27 cellular contexts compared by ENCODE assay signal in the genomic region with DNA sequence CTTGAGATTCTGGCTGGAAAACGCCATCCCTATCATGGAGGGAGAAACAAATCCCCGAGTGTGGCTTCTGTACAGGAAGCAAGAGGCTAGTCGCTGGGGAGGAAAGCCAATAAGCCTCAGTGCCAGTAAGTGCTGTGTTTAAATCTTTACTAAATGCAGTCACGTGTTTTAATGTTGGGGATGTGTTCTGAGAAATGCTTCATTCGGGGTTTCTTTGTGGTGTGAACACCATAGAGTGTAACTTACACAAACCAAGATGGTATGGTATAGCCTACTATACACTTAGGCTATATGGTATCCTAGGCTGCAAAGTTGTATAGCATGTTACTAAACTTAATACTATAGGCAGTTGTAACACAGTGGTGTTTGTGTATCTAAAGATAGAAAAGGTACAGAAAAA.
"Had no signal": no experiment of that assay in that cellular context is flagged by ENCODE, and none has a peak within 500 bp of the region (broad histone marks: within the 10 kb centered on the region; RNA-seq: fewer than 3 reads in every experiment).

No MANE protein-coding gene starts in this region.

- ATAC-seq: Right ventricle myocardium inferior, T-cell had no signal

- H3K9ac ChIP-seq: KMS-11 had no signal

- H3K36me3 Mint-ChIP-seq: activated CD4-positive, alpha-beta memory T cell treated with anti-CD3 and anti-CD28 coated beads for 36 hours; activated naive CD4-positive, alpha-beta T cell treated with anti-CD3 and anti-CD28 coated beads, Interleukin-2, amount 10 ng/mL, durations not matched to agents 7 days and 5 days; T-cell had no signal

- H3K4me1 ChIP-seq: breast epithelium had no signal

- DNase-seq: activated CD4-positive, alpha-beta memory T cell treated with anti-CD3 and anti-CD28 coated beads for 36 hours; activated CD4-positive, alpha-beta T cell treated with anti-CD3 and anti-CD28 coated beads, Interleukin-2, amount 10 ng/mL, durations not matched to agents 7 days and 5 days; activated CD4-positive, CD25-positive, alpha-beta regulatory T cell; activated gamma-delta T cell treated with Interleukin-2 at 50 U/mL for 16 hours; activated naive CD4-positive, alpha-beta T cell treated with anti-CD3 and anti-CD28 coated beads, Interleukin-2, amount 10 ng/mL, durations not matched to agents 7 days and 5 days; activated T-cell treated with anti-CD3 and anti-CD28 coated beads, Interleukin-2, amount 50 U/mL, for 24 hours; aorta; caudate nucleus; NCI-H1092; NCI-H1417; NCI-H1694; NCI-H2029; NCI-H2107; NCI-H2171 treated with DMSO at 0.1 percent for 48 hours; NCI-H226; NCI-H510A; NCI-H526 treated with DMSO at 0.1 percent for 48 hours; NCI-H82; T-cell; T-helper 2 cell; T1000 had no signal

- FAIRE-seq: TTC549 had no signal

- H3K4me3 ChIP-seq: breast epithelium, SK-N-MC had no signal

- H3K4me2 ChIP-seq: KMS-11 had no signal

- H3K27ac ChIP-seq: breast epithelium, KMS-11, SK-N-MC had no signal

- H3K27ac Mint-ChIP-seq: activated CD4-positive, alpha-beta memory T cell treated with anti-CD3 and anti-CD28 coated beads for 36 hours; activated CD4-positive, alpha-beta T cell treated with anti-CD3 and anti-CD28 coated beads, Interleukin-2, amount 10 ng/mL, durations not matched to agents 7 days and 5 days; activated naive CD4-positive, alpha-beta T cell treated with anti-CD3 and anti-CD28 coated beads, Interleukin-2, amount 10 ng/mL, durations not matched to agents 7 days and 5 days; activated T-cell treated with anti-CD3 and anti-CD28 coated beads, Interleukin-2, amount 50 U/mL, for 24 hours; activated T-helper 2 cell treated with anti-CD3 and anti-CD28 coated beads, Interferon-gamma antibody, Interleukin-2, Interleukin-4, amounts not matched to agents 10 μg/mL and 5 μg/mL and 100 μg/mL, durations not matched to agents 14 hours and 24 hours and 36 hours; T-cell had no signal

- H3K4me3 Mint-ChIP-seq: activated CD4-positive, alpha-beta memory T cell treated with anti-CD3 and anti-CD28 coated beads for 36 hours; activated CD4-positive, alpha-beta T cell treated with anti-CD3 and anti-CD28 coated beads, Interleukin-2, amount 10 ng/mL, durations not matched to agents 7 days and 5 days; activated naive CD4-positive, alpha-beta T cell treated with anti-CD3 and anti-CD28 coated beads, Interleukin-2, amount 10 ng/mL, durations not matched to agents 7 days and 5 days; activated T-cell treated with anti-CD3 and anti-CD28 coated beads, Interleukin-2, amount 50 U/mL, for 24 hours; T-cell had no signal

- H3K9me3 ChIP-seq: breast epithelium had no signal

- H3K9me3 Mint-ChIP-seq: activated CD4-positive, alpha-beta memory T cell treated with anti-CD3 and anti-CD28 coated beads for 36 hours; activated naive CD4-positive, alpha-beta T cell treated with anti-CD3 and anti-CD28 coated beads, Interleukin-2, amount 10 ng/mL, durations not matched to agents 7 days and 5 days; activated T-cell treated with anti-CD3 and anti-CD28 coated beads, Interleukin-2, amount 50 U/mL, for 24 hours; activated T-helper 2 cell treated with anti-CD3 and anti-CD28 coated beads, Interferon-gamma antibody, Interleukin-2, Interleukin-4, amounts not matched to agents 10 μg/mL and 5 μg/mL and 100 μg/mL, durations not matched to agents 14 hours and 24 hours and 36 hours; T-cell had no signal

- H3K27me3 ChIP-seq: breast epithelium had no signal

- H3K4me1 Mint-ChIP-seq: activated naive CD4-positive, alpha-beta T cell treated with anti-CD3 and anti-CD28 coated beads, Interleukin-2, amount 10 ng/mL, durations not matched to agents 7 days and 5 days; T-cell had no signal

- H3K36me3 ChIP-seq: breast epithelium had no signal
